9 cellular contexts compared by ENCODE assay signal in the genomic region with DNA sequence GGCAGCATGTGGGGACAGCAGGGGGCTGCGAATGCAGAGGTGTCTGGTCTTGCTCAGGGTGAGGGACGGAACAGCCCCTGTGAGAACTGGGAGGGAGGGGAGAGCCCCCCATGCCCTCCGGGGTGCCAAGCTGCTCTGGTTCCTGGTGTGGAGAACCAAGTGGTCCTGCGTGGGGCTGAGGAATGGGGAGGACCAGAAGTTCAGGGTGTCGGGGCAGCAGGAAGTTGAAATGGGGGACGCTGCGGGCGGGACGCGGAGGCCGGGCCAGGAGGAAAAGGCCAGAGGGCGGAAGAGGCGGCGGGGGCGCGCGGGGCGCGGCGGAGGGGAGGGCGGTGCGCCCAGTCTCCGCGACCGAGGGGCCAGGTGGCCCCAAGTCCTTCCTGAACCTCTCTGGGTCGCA. TPM values are rescaled to one million over a fixed set of nuclear protein-coding genes. Genes with fewer than 3 reads are reported as not detected.
DNase-seq lines count a peak whose midpoint lies in the region; ATAC-seq, FAIRE-seq and TF ChIP-seq lines count a peak whose summit lies in the region.
"Had no signal": no experiment of that assay in that cellular context is flagged by ENCODE, and none has a peak within 500 bp of the region (broad histone marks: within the 10 kb centered on the region; RNA-seq: fewer than 3 reads in every experiment).

No MANE protein-coding gene starts in this region.

- peaks cover 24% of the 10 kb centered on the region for H3K4me1 ChIP-seq in keratinocyte (ENCODE audit: control insufficient read depth, extremely low read depth, insufficient read depth, low read length)
- H3K4me1 ChIP-seq in stomach smooth muscle (ENCODE audit: control insufficient read depth, insufficient read depth, low read length) = peaks cover 19% of the 10 kb centered on the region

- ATAC-seq in activated naive CD8-positive, alpha-beta T cell treated with anti-CD3 and anti-CD28 coated beads, Interleukin-2, amount 10 ng/mL, durations not matched to agents 7 days and 5 days (ENCODE audit: low read depth) = no peak
- no peak for ATAC-seq in GM21367 (IDR thresholded peaks at IDR 0.05; ENCODE audit: unreplicated experiment)

- FAIRE-seq in keratinocyte (lab: Jason Lieb, UNC) = no peak

- POLR2A ChIA-PET in activated naive CD8-positive, alpha-beta T cell treated with anti-CD3 and anti-CD28 coated beads, Interleukin-2, amount 10 ng/mL, durations not matched to agents 7 days and 5 days (lab: Charles Lee) = interaction anchor here (1.2 to 1.7 kb wide), 2 partner anchors 27 to 96 kb away, joined by 4 to 10 read pairs; a partner anchor contains a TSS

- no peak for TF ChIP-seq CTCF in keratinocyte (optimal IDR thresholded peaks at IDR 0.05 in 1 of 3, IDR thresholded peaks at IDR 0.05 in 1 of 3, conservative IDR thresholded peaks at IDR 0.05 in 1 of 3; ENCODE audit: extremely low read depth in 1 of 3, insufficient read depth in 2 of 3, low read length in 3 of 3)

- no peaks in the 10 kb centered on the region for H3K4me1 Mint-ChIP-seq in activated naive CD8-positive, alpha-beta T cell treated with anti-CD3 and anti-CD28 coated beads, Interleukin-2, amount 10 ng/mL, durations not matched to agents 7 days and 5 days

- H3K36me3 Mint-ChIP-seq in activated naive CD8-positive, alpha-beta T cell treated with anti-CD3 and anti-CD28 coated beads, Interleukin-2, amount 10 ng/mL, durations not matched to agents 7 days and 5 days = no peaks in the 10 kb centered on the region

- peak overlapping the region; percentile 21 to 38 (median 29) for H3K4me3 ChIP-seq in keratinocyte (ENCODE audit: control insufficient read depth in 2 of 3, extremely low read depth in 1 of 3, insufficient read depth in 2 of 3, low read depth in 1 of 3, low read length in 3 of 3)
- H3K4me3 ChIP-seq in stomach smooth muscle (ENCODE audit: low read length in 2 of 2) = peak overlapping the region in 1 of 2 donors; percentile 68

- H3K9me3 ChIP-seq in keratinocyte (ENCODE audit: control insufficient read depth, low read depth, low read length) (no peaks in the 10 kb centered on the region), stomach smooth muscle (ENCODE audit: control insufficient read depth in 2 of 2, low read length in 2 of 2) (no peaks in the 10 kb centered on the region)

- H3K27me3 ChIP-seq in keratinocyte (ENCODE audit: control insufficient read depth, extremely low read depth, insufficient read depth, low read length) = no peaks in the 10 kb centered on the region
- no peaks in the 10 kb centered on the region for H3K27me3 ChIP-seq in stomach smooth muscle (ENCODE audit: control insufficient read depth in 1 of 2, insufficient read depth in 2 of 2, low read length in 2 of 2)

- H3K27me3 Mint-ChIP-seq in activated naive CD8-positive, alpha-beta T cell treated with anti-CD3 and anti-CD28 coated beads, Interleukin-2, amount 10 ng/mL, durations not matched to agents 7 days and 5 days = peaks cover 4% of the 10 kb centered on the region

- H3K36me3 ChIP-seq in keratinocyte (ENCODE audit: control insufficient read depth in 2 of 2, extremely low read depth in 1 of 2, insufficient read depth in 2 of 2, low read length in 2 of 2) (no peaks in the 10 kb centered on the region), stomach smooth muscle (ENCODE audit: control insufficient read depth in 2 of 2, insufficient read depth in 2 of 2, low read length in 2 of 2) (no peaks in the 10 kb centered on the region)

- peak; percentile 50 for DNase-seq in SKM-1 treated with dmso at 0.1 percent for 144 hours (lab: John Stamatoyannopoulos, UW; ENCODE audit: unreplicated experiment)
- no peak for DNase-seq in SKM-1 (lab: John Stamatoyannopoulos, UW; ENCODE audit: unreplicated experiment)
- no peak for DNase-seq in activated naive CD8-positive, alpha-beta T cell treated with anti-CD3 and anti-CD28 coated beads, Interleukin-2, amount 10 ng/mL, durations not matched to agents 7 days and 5 days
- DNase-seq in keratinocyte (ENCODE audit: low read depth, low spot score) = no peak
- no peak for DNase-seq in glomerular visceral epithelial cell (ENCODE audit: extremely low spot score)
- DNase-seq in NCI-H748 (lab: John Stamatoyannopoulos, UW; ENCODE audit: unreplicated experiment) = no peak

- peak overlapping the region; percentile 78 for H3K4me3 Mint-ChIP-seq in activated naive CD8-positive, alpha-beta T cell treated with anti-CD3 and anti-CD28 coated beads, Interleukin-2, amount 10 ng/mL, durations not matched to agents 7 days and 5 days

- no peaks in the 10 kb centered on the region for H4K20me1 ChIP-seq in keratinocyte (ENCODE audit: control insufficient read depth, extremely low read depth, insufficient read depth, low read length)

- H3K9ac ChIP-seq in keratinocyte (ENCODE audit: control insufficient read depth, extremely low read depth, insufficient read depth, low read length) (peak overlapping the region; percentile 54), stomach smooth muscle (ENCODE audit: low read length in 2 of 2) (peak overlapping the region; percentile 23 to 47)

- H3K27ac Mint-ChIP-seq in activated naive CD8-positive, alpha-beta T cell treated with anti-CD3 and anti-CD28 coated beads, Interleukin-2, amount 10 ng/mL, durations not matched to agents 7 days and 5 days = peak overlapping the region; percentile 76

- H3K9me1 ChIP-seq in keratinocyte (ENCODE audit: control insufficient read depth, extremely low read depth, insufficient read depth, low read length) = no peaks in the 10 kb centered on the region

- peak overlapping the region; percentile 73 for H2AFZ ChIP-seq in keratinocyte (ENCODE audit: control insufficient read depth, low read length)

- dilution Hi-C loops in keratinocyte (cut with MboI; ENCODE audit: extremely low pct_ligation_motif_present, low sequenced_read_pairs) = no loop called here

- H3K4me2 ChIP-seq in keratinocyte (ENCODE audit: control insufficient read depth, extremely low read depth, insufficient read depth, low read depth, low read length) = peak overlapping the region; percentile 58

- no peaks in the 10 kb centered on the region for H3K9me3 Mint-ChIP-seq in activated naive CD8-positive, alpha-beta T cell treated with anti-CD3 and anti-CD28 coated beads, Interleukin-2, amount 10 ng/mL, durations not matched to agents 7 days and 5 days

- H3K79me2 ChIP-seq in keratinocyte (ENCODE audit: control insufficient read depth, insufficient read depth, low read length) = no peaks in the 10 kb centered on the region

- H3K27ac ChIP-seq in keratinocyte (ENCODE audit: control insufficient read depth, insufficient read depth, low read length) (no peak overlapping the region), stomach smooth muscle (ENCODE audit: low read length) (no peak overlapping the region)
- H3K27ac ChIP-seq: C4-2B had no signal

RNA-seq across cellular contexts. Expression of a gene that starts 3.6 kb away (rescaled TPM):
- total RNA-seq in activated naive CD8-positive, alpha-beta T cell treated with anti-CD3 and anti-CD28 coated beads, Interleukin-2, amount 10 ng/mL, durations not matched to agents 7 days and 5 days = not detected
- polyA plus RNA-seq in keratinocyte = 2.0 to 8.4 TPM (median 5.8 TPM) in 3 replicates
- polyA plus RNA-seq in keratinocyte (2011; ENCODE audit: low read depth) = 1.5 TPM
- 5.9 and 11.1 TPM in 2 replicates for polyA plus RNA-seq in keratinocyte (2011; cell fraction: cytosol; rRNA removed)
- polyA plus RNA-seq in keratinocyte (2011; cell fraction: nucleus; rRNA removed) = 6.9 and 10.3 TPM in 2 replicates
- 1.9 and 4.5 TPM in 2 replicates for polyA plus RNA-seq in keratinocyte (2012; ENCODE audit: low replicate concordance)
- 0.89 to 6.7 TPM (median 3.4 TPM) in 3 replicates for polyA minus RNA-seq in keratinocyte
- 7.3 TPM for polyA minus RNA-seq in keratinocyte (2011; cell fraction: cytosol; rRNA and poly(A)+ RNA removed)
- polyA minus RNA-seq in keratinocyte (2011; cell fraction: nucleus; rRNA and poly(A)+ RNA removed) = 4.6 and 5.6 TPM in 2 replicates

RNA-seq across cellular contexts. Expression of a gene that starts 28.1 kb away (rescaled TPM):
- total RNA-seq in activated naive CD8-positive, alpha-beta T cell treated with anti-CD3 and anti-CD28 coated beads, Interleukin-2, amount 10 ng/mL, durations not matched to agents 7 days and 5 days = not detected
- polyA plus RNA-seq in keratinocyte = 0.15 to 2.2 TPM (median 0.88 TPM) in 3 replicates
- not detected for polyA plus RNA-seq in keratinocyte (2011; ENCODE audit: low read depth)
- 0.05 and 0.08 TPM in 2 replicates for polyA plus RNA-seq in keratinocyte (2011; cell fraction: cytosol; rRNA removed)
- polyA plus RNA-seq in keratinocyte (2011; cell fraction: nucleus; rRNA removed) = 1.4 and 2.0 TPM in 2 replicates
- 0.16 and 0.21 TPM in 2 replicates for polyA plus RNA-seq in keratinocyte (2012; ENCODE audit: low replicate concordance)
- polyA minus RNA-seq in keratinocyte = 0.56 to 3.0 TPM (median 0.83 TPM) in 3 replicates
- not detected for polyA minus RNA-seq in keratinocyte (2011; cell fraction: cytosol; rRNA and poly(A)+ RNA removed)
- 0.74 and 1.1 TPM in 2 replicates for polyA minus RNA-seq in keratinocyte (2011; cell fraction: nucleus; rRNA and poly(A)+ RNA removed)
